18 cellular contexts compared by ENCODE assay signal in the genomic region with DNA sequence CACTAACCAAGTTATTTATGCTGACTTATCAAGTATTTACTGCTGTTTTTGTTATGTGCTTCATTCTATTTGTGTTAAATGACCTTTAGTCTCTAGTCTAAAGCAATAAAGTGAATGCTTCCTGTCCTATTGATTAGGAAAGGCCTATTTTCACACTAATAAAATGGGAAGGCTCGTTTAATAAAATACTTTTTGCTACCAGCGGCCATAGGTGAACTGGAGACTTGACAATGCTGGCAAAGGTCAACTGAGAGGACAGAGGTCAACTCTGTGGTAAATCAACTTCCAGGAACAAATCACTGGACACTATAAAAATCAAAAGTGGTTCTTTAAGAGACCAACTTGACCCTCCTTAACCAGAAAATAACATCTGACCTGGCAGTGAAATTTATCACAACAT.
"Had no signal": no experiment of that assay in that cellular context is flagged by ENCODE, and none has a peak within 500 bp of the region (broad histone marks: within the 10 kb centered on the region; RNA-seq: fewer than 3 reads in every experiment).

No MANE protein-coding gene starts in this region.

- H3K9me3 ChIP-seq: SK-N-SH had no signal

- DNase-seq: KBM-7, MV-4-11, NCI-H1048, NCI-H1436, NCI-H1694, NCI-H187 treated with DMSO at 0.1 percent for 48 hours, NCI-H2029 treated with DMSO at 0.1 percent for 48 hours, NCI-H2171 treated with DMSO at 0.1 percent for 48 hours, NCI-H345, NCI-H446 treated with DMSO at 0.1 percent for 48 hours, NCI-H510A treated with DMSO at 0.1 percent for 48 hours, NCI-H526, NCI-H774, RPMI8226, SHP77, SK-N-SH, SW 1271 had no signal

- H3K9ac ChIP-seq: SK-N-SH had no signal

- FAIRE-seq: RCC 7860 had no signal

- H3K4me2 ChIP-seq: SK-N-SH had no signal
